In genomic region chr22:25232301-25232700, GRCh38 we compare ENCODE assay signal across 1 cellular context.
TF ChIP-seq lines count a peak whose summit lies in the region.

No MANE protein-coding gene starts in this region.

TF ChIP-seq in H1, 55 proteins besides CTCF, POLR2A, EP300 and RAD21:
- TF ChIP-seq RBBP5 (IDR thresholded peaks at IDR 0.05; ENCODE audit: borderline replicate concordance, low read depth, low read length) (no peak), CEBPB (IDR thresholded peaks at IDR 0.05; ENCODE audit: low read depth, low read length) (peak; percentile 59; the same call in 1 of the 2 replicates)
